ENCODE assay signal across 23 cellular contexts in the genomic region with DNA sequence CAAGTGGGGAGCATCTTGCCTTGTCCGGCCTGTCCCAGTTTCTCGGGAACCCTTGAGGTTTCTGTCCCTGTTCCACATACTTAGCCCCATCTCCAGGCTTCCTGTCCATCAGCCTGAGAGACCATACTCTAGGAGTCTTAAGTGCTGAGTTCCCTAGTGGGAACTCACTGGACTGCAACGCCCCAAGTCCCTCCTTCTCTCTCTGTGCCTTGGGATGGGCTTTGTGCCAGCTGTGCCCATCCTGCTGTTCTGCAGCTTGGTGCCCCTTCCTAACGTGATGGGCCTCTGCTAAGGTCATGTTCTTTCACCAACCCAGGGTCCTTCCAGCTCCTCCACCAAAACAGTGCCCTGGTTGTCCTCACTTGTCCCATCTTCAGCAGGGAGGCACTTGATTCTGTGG.
"Had no signal": no experiment of that assay in that cellular context is flagged by ENCODE, and none has a peak within 500 bp of the region (broad histone marks: within the 10 kb centered on the region; RNA-seq: fewer than 3 reads in every experiment).

No MANE protein-coding gene starts in this region.

- H3K4me3 ChIP-seq: coronary artery, lower lobe of right lung, right lobe of liver, smooth muscle cell, stomach, tibial artery, upper lobe of left lung had no signal

- H3K36me3 Mint-ChIP-seq: immature natural killer cell, natural killer cell had no signal

- H3K27ac ChIP-seq: coronary artery, lower lobe of right lung, right lobe of liver, stomach, tibial artery, upper lobe of left lung had no signal

- H3K9me3 ChIP-seq: lower lobe of right lung, right lobe of liver, stomach, tibial artery, upper lobe of left lung had no signal

- H3K9me3 Mint-ChIP-seq: natural killer cell had no signal

- H3K27ac Mint-ChIP-seq: natural killer cell had no signal

- H3K4me3 Mint-ChIP-seq: immature natural killer cell, natural killer cell, neural crest cell had no signal

- DNase-seq: dermis blood vessel endothelial cell; effector memory CD4-positive, alpha-beta T cell; hypothalamus; immature natural killer cell; islet precursor cell; kidney glomerular epithelial cell; left colon; left ventricle myocardium superior; lower lobe of right lung; natural killer cell; retina; right lobe of liver; stimulated activated CD4-positive, alpha-beta T cell treated with anti-CD3 and anti-CD28 coated beads, Interleukin-12 subunit alpha, Interleukin-12 subunit beta, amount 100 ng/mL, for 4 hours; stimulated activated CD4-positive, alpha-beta T cell treated with anti-CD3 and anti-CD28 coated beads, Interleukin-1b, Interleukin-23, amount 100 ng/mL, for 48 hours; stimulated activated CD4-positive, alpha-beta T cell treated with anti-CD3 and anti-CD28 coated beads, Interleukin-4, amount 100 ng/mL, for 1 hour; stimulated activated CD8-positive, alpha-beta memory T cell treated with anti-CD3 and anti-CD28 coated beads, Interleukin-4, amount 100 ng/mL, for 48 hours; stimulated activated naive CD4-positive, alpha-beta T cell treated with Interleukin-2 at 50 U/mL for 16 hours; stomach; tibial artery; upper lobe of left lung had no signal

- H3K27me3 ChIP-seq: right lobe of liver, stomach, tibial artery, upper lobe of left lung had no signal

- H3K36me3 ChIP-seq: lower lobe of right lung, right lobe of liver, stomach, tibial artery, upper lobe of left lung had no signal

- ATAC-seq: left colon, left ventricle myocardium superior, lower lobe of right lung, natural killer cell, right lobe of liver had no signal

- H3K4me1 ChIP-seq: lower lobe of right lung, right lobe of liver, upper lobe of left lung had no signal
